Comparison of ENCODE assay signal across 8 cellular contexts in genomic region chr1:28002600-28002999, GRCh38.
"Had no signal": no experiment of that assay in that cellular context is flagged by ENCODE, and none has a peak within 500 bp of the region (broad histone marks: within the 10 kb centered on the region; RNA-seq: fewer than 3 reads in every experiment).

No MANE protein-coding gene starts in this region.

- DNase-seq: GDM1, GF-D8 had no signal

- ATAC-seq: GM12878 had no signal

- H3K4me3 ChIP-seq: GM12878 had no signal

- FAIRE-seq: G401.6, GM12878, GM12891, GM12892, GM18507, GM19239 had no signal
